ENCODE assay signal across 17 cellular contexts in the genomic region with DNA sequence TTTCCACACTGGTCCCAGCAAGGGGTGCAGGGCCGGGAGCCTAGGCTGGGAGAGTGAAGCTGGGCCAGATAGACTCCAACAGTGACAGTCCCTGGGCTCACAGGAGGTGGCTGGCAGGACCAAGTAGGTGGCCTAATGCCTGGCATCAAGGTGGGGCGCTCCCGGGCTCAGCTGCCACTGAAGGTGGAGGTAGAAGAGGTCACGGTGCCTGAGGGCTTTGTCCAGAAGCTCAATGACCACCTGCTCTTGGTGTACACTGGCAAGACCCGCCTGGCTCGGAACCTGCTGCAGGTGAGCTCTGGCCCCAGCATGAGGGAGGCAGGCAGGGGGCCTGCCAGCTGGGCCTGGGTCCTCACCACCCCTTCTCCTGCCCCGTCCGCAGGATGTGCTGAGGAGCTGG. TPM values are rescaled to one million over a fixed set of nuclear protein-coding genes. Genes with fewer than 3 reads are reported as not detected.
DNase-seq lines count a peak whose midpoint lies in the region; ATAC-seq, FAIRE-seq and TF ChIP-seq lines count a peak whose summit lies in the region.
"Had no signal": no experiment of that assay in that cellular context is flagged by ENCODE, and none has a peak within 500 bp of the region (broad histone marks: within the 10 kb centered on the region; RNA-seq: fewer than 3 reads in every experiment).

No MANE protein-coding gene starts in this region.

- no peak for TF ChIP-seq EP300 in H1 (IDR thresholded peaks at IDR 0.05; ENCODE audit: borderline replicate concordance in 1 of 2, low read depth in 2 of 2, low read length in 2 of 2)

- no peak overlapping the region for H3K56ac ChIP-seq in H1 (replicated peaks; ENCODE audit: insufficient read length, low read depth, low read length)

- TF ChIP-seq POLR2A in H1 (IDR thresholded peaks at IDR 0.05; ENCODE audit: control extremely low read depth in 1 of 2, low read depth in 2 of 2, low read length in 2 of 2): no peak

- no peak overlapping the region for H3K14ac ChIP-seq in H1 (ENCODE audit: insufficient read length)

- H3K79me2 ChIP-seq in H1 (ENCODE audit: control insufficient read depth in 1 of 2, insufficient read depth in 2 of 2, low read length in 2 of 2): no peaks in the 10 kb centered on the region

- H3K27me3 ChIP-seq in H1 (replicated peaks in 1 of 4; ENCODE audit: control insufficient read depth in 3 of 4, extremely low read depth in 1 of 4, insufficient read depth in 3 of 4, low read length in 3 of 4): no peaks in the 10 kb centered on the region
- H3K27me3 ChIP-seq: sigmoid colon had no signal

- H3K27me3 Mint-ChIP-seq in activated naive CD8-positive, alpha-beta T cell: no peaks in the 10 kb centered on the region
- H3K27me3 Mint-ChIP-seq in activated naive CD8-positive, alpha-beta T cell treated with anti-CD3 and anti-CD28 coated beads, Interleukin-2, amount 50 U/mL, for 24 hours: no peaks in the 10 kb centered on the region
- H3K27me3 Mint-ChIP-seq in T-helper 17 cell: no peaks in the 10 kb centered on the region
- H3K27me3 Mint-ChIP-seq in stimulated activated naive CD8-positive, alpha-beta T cell treated with anti-CD3 and anti-CD28 coated beads, Interleukin-15, amount 100 ng/mL, for 72 hours: no peaks in the 10 kb centered on the region

- H3K9ac ChIP-seq in H1 (replicated peaks in 1 of 4; ENCODE audit: extremely low read depth in 1 of 4, low read depth in 3 of 4, low read length in 3 of 4): no peak overlapping the region

- H3K4me3 Mint-ChIP-seq in activated naive CD8-positive, alpha-beta T cell: no peak overlapping the region
- H3K4me3 Mint-ChIP-seq in activated naive CD8-positive, alpha-beta T cell treated with anti-CD3 and anti-CD28 coated beads, Interleukin-2, amount 50 U/mL, for 24 hours: no peak overlapping the region
- no peak overlapping the region for H3K4me3 Mint-ChIP-seq in T-helper 17 cell
- no peak overlapping the region for H3K4me3 Mint-ChIP-seq in stimulated activated naive CD8-positive, alpha-beta T cell treated with anti-CD3 and anti-CD28 coated beads, Interleukin-15, amount 100 ng/mL, for 72 hours

- no peaks in the 10 kb centered on the region for H3K36me3 Mint-ChIP-seq in activated naive CD8-positive, alpha-beta T cell
- peaks cover 1% of the 10 kb centered on the region for H3K36me3 Mint-ChIP-seq in activated naive CD8-positive, alpha-beta T cell treated with anti-CD3 and anti-CD28 coated beads, Interleukin-2, amount 50 U/mL, for 24 hours (ENCODE audit: low read depth)
- H3K36me3 Mint-ChIP-seq in T-helper 17 cell (ENCODE audit: low read depth): no peaks in the 10 kb centered on the region

- H2BK20ac ChIP-seq in H1 (ENCODE audit: low read length): no peak overlapping the region

- peak overlapping the region; percentile 88 for H3K27ac Mint-ChIP-seq in activated naive CD8-positive, alpha-beta T cell
- no peak overlapping the region for H3K27ac Mint-ChIP-seq in activated naive CD8-positive, alpha-beta T cell treated with anti-CD3 and anti-CD28 coated beads, Interleukin-2, amount 50 U/mL, for 24 hours
- H3K27ac Mint-ChIP-seq in T-helper 17 cell: peak overlapping the region; percentile 83
- H3K27ac Mint-ChIP-seq in stimulated activated naive CD8-positive, alpha-beta T cell treated with anti-CD3 and anti-CD28 coated beads, Interleukin-15, amount 100 ng/mL, for 72 hours: peak overlapping the region; percentile 65 to 96

- H3K27ac ChIP-seq in H1 (ENCODE audit: low read depth, low read length): no peak overlapping the region
- H3K27ac ChIP-seq in caudate nucleus (ENCODE audit: low read depth, low read length): no peak overlapping the region
- H3K27ac ChIP-seq: sigmoid colon had no signal

- 92% methylated on average over 8 of the region's 8 CpGs; no CpG with 5 or more reads in 1 of the 2 experiments for WGBS in H1 (ENCODE audit: extremely low coverage in 1 of 2, insufficient coverage in 1 of 2, insufficient read length in 1 of 2, insufficient replicate concordance in 2 of 2, low coverage in 1 of 2, low lambda C conversion rate in 2 of 2, missing lambda C conversion rate in 1 of 2), 2 experiments

- ATAC-seq in activated naive CD8-positive, alpha-beta T cell treated with anti-CD3 and anti-CD28 coated beads, Interleukin-2, amount 50 U/mL, for 24 hours: no peak
- ATAC-seq in T-helper 17 cell: no peak
- ATAC-seq in stimulated activated naive CD8-positive, alpha-beta T cell treated with anti-CD3 and anti-CD28 coated beads, Interleukin-15, amount 100 ng/mL, for 72 hours: no peak
- ATAC-seq: activated CD4-positive, CD25-positive, alpha-beta regulatory T cell treated with anti-CD3 and anti-CD28 coated beads, Interleukin-2, amount 50 U/mL, for 24 hours; mucosa of descending colon had no signal

- H3K18ac ChIP-seq in H1 (ENCODE audit: extremely low read depth, low read length): no peak overlapping the region

- H2BK5ac ChIP-seq in H1 (ENCODE audit: low read depth, low read length): 0 out of 2 replicates have a peak overlapping the region, but pooled peaks have one; percentile 35

- H4K5ac ChIP-seq in H1 (ENCODE audit: insufficient read length, low read depth, low read length): no peak overlapping the region

- H2BK120ac ChIP-seq in H1 (replicated peaks; ENCODE audit: low read depth, low read length): no peak overlapping the region

- CTCF ChIA-PET in H1 (lab: Charles Lee; ENCODE audit: partially characterized antibody): interaction anchor here (0.9 to 13.6 kb wide), 8 partner anchors 8 to 176 kb away, joined by 3 to 117 read pairs (median 6); no protein-coding TSS in a partner anchor

- FAIRE-seq in H1 (lab: Jason Lieb, UNC): no peak
- FAIRE-seq: colon had no signal

- no peak overlapping the region for H3K4ac ChIP-seq in H1 (replicated peaks; ENCODE audit: insufficient read length, low read depth, low read length)

- no peak overlapping the region for H4K91ac ChIP-seq in H1 (replicated peaks; ENCODE audit: insufficient read length, low read length)

- H2AFZ ChIP-seq in H1 (ENCODE audit: low read length): no peak overlapping the region

- peaks cover 10% of the 10 kb centered on the region for H3K4me1 Mint-ChIP-seq in activated naive CD8-positive, alpha-beta T cell (ENCODE audit: low read depth)
- peaks cover 30% of the 10 kb centered on the region for H3K4me1 Mint-ChIP-seq in activated naive CD8-positive, alpha-beta T cell treated with anti-CD3 and anti-CD28 coated beads, Interleukin-2, amount 50 U/mL, for 24 hours
- peaks cover 14% of the 10 kb centered on the region for H3K4me1 Mint-ChIP-seq in T-helper 17 cell
- peaks cover 39% of the 10 kb centered on the region for H3K4me1 Mint-ChIP-seq in stimulated activated naive CD8-positive, alpha-beta T cell treated with anti-CD3 and anti-CD28 coated beads, Interleukin-15, amount 100 ng/mL, for 72 hours

- POLR2A ChIA-PET in H1 (lab: Charles Lee; ENCODE audit: partially characterized antibody): interaction anchor here (0.6 to 1.9 kb wide), 9 partner anchors 8 to 102 kb away, joined by 3 to 6 read pairs (median 4); a partner anchor contains a TSS

- peaks cover 2% of the 10 kb centered on the region; the same call in 1 of the 2 replicates for H3K23me2 ChIP-seq in H1 (ENCODE audit: low read depth, low read length)

- H2BK15ac ChIP-seq in H1 (ENCODE audit: low read length): no peak overlapping the region

- no peak overlapping the region for H3K4me2 ChIP-seq in H1 (ENCODE audit: insufficient read depth in 1 of 2, low read depth in 2 of 2, low read length in 2 of 2)

- H3K9me3 Mint-ChIP-seq in activated naive CD8-positive, alpha-beta T cell (ENCODE audit: low read depth): no peaks in the 10 kb centered on the region
- H3K9me3 Mint-ChIP-seq in activated naive CD8-positive, alpha-beta T cell treated with anti-CD3 and anti-CD28 coated beads, Interleukin-2, amount 50 U/mL, for 24 hours: no peaks in the 10 kb centered on the region
- H3K9me3 Mint-ChIP-seq in stimulated activated naive CD8-positive, alpha-beta T cell treated with anti-CD3 and anti-CD28 coated beads, Interleukin-15, amount 100 ng/mL, for 72 hours: no peaks in the 10 kb centered on the region

- H3K9me3 ChIP-seq in T-helper 17 cell (ENCODE audit: control insufficient read depth, low read length, poor library complexity, severe bottlenecking) (no peaks in the 10 kb centered on the region), H1 (ENCODE audit: insufficient read depth in 2 of 2, low read depth in 1 of 2, low read length in 1 of 2) (no peaks in the 10 kb centered on the region)
- H3K9me3 ChIP-seq: mucosa of descending colon, sigmoid colon had no signal

- TF ChIP-seq CTCF in H1 (IDR thresholded peaks at IDR 0.05; ENCODE audit: control extremely low read depth in 1 of 3, insufficient read depth in 1 of 3, low read depth in 1 of 3, low read length in 3 of 3): no peak

- peaks cover 0 to 8% (median under 1%) of the 10 kb centered on the region in 4 experiments; a peak in 2 of 7 replicates for H3K4me1 ChIP-seq in H1 (replicated peaks in 1 of 4; ENCODE audit: control insufficient read depth in 3 of 4, insufficient read depth in 4 of 4, low read length in 3 of 4)

- peaks cover 3 to 24% (median 9%) of the 10 kb centered on the region in 4 experiments; a peak in 5 of 8 replicates for H3K36me3 ChIP-seq in H1 (ENCODE audit: control insufficient read depth in 2 of 4, insufficient read depth in 4 of 4, low read length in 3 of 4)

- no peaks in the 10 kb centered on the region for H3K79me1 ChIP-seq in H1 (ENCODE audit: low read depth, low read length)

- no peak for TF ChIP-seq RAD21 in H1 (IDR thresholded peaks at IDR 0.05 in 1 of 2, conservative IDR thresholded peaks at IDR 0.05 in 1 of 2; ENCODE audit: low read depth in 2 of 2, low read length in 2 of 2)

- H4K20me1 ChIP-seq in H1 (replicated peaks in 1 of 2; ENCODE audit: control insufficient read depth in 1 of 2, insufficient read depth in 2 of 2, low read length in 2 of 2): peaks cover 0 to 2% of the 10 kb centered on the region in 2 experiments

- H4K8ac ChIP-seq in H1 (ENCODE audit: extremely low read depth, insufficient read depth, low read length): no peak overlapping the region

- H2BK12ac ChIP-seq in H1 (ENCODE audit: low read depth, low read length): no peak overlapping the region

- H3K4me3 ChIP-seq in H1 (ENCODE audit: extremely low read depth in 1 of 4, insufficient read depth in 2 of 4, low read depth in 3 of 4, low read length in 4 of 4): no peak overlapping the region
- H3K4me3 ChIP-seq: mucosa of descending colon, sigmoid colon had no signal

- H2AK5ac ChIP-seq in H1 (ENCODE audit: low read depth, low read length): no peak overlapping the region

- H3K23ac ChIP-seq in H1 (ENCODE audit: insufficient read length): no peak overlapping the region

- no peak for DNase-seq in activated naive CD8-positive, alpha-beta T cell treated with anti-CD3 and anti-CD28 coated beads, Interleukin-2, amount 50 U/mL, for 24 hours
- no peak for DNase-seq in T-helper 17 cell
- no peak for DNase-seq in H1 (ENCODE audit: low read depth in 1 of 2, low spot score in 2 of 2)
- DNase-seq in stimulated activated naive CD8-positive, alpha-beta T cell treated with anti-CD3 and anti-CD28 coated beads, Interleukin-15, amount 100 ng/mL, for 72 hours: no peak
- DNase-seq in caudate nucleus (lab: John Stamatoyannopoulos, UW): no peak
- DNase-seq in AG08395 (ENCODE audit: low spot score): no peak
- DNase-seq: activated T-cell treated with anti-CD3 and anti-CD28 coated beads, Interleukin-2, amount 50 U/mL, for 1 hour; anterior cingulate cortex; COR-L47; mucosa of descending colon; NCI-H146; NCI-H345; sigmoid colon; stimulated activated CD4-positive, alpha-beta T cell treated with anti-CD3 and anti-CD28 coated beads, Interleukin-1b, Interleukin-23, amount 100 ng/mL, for 48 hours had no signal

RNA-seq across cellular contexts. Expression of a gene that starts 23.8 kb away (rescaled TPM):
- total RNA-seq in T-helper 17 cell: 10 to 100 TPM; 27.1 to 27.7 TPM
- 3.4 and 4.6 TPM in 2 replicates for total RNA-seq in H1 (2021; fragmentation: NEBNext Ultra II Directional; extraction: Animal tissue kit (Norgen Biotek cat#: 25700))
- 5.1 and 5.5 TPM in 2 replicates for polyA plus RNA-seq in H1 (2011; rRNA removed)
- polyA plus RNA-seq in H1 (2011; cell fraction: cytosol; rRNA removed): 4.4 TPM
- polyA plus RNA-seq in H1 (2011; cell fraction: nucleus; rRNA removed): 16.1 TPM
- polyA plus RNA-seq in H1 (2012, experiment 1 of 2): 4.1 to 5.8 TPM (median 4.7 TPM) in 4 replicates
- 3.7 TPM for polyA plus RNA-seq in H1 (2012, experiment 2 of 2)
- 2.4 TPM for polyA plus RNA-seq in H1 (2013, experiment 1 of 2)
- 2.2 TPM for polyA plus RNA-seq in H1 (2013, experiment 2 of 2)
- polyA minus RNA-seq in H1 (2011; rRNA and poly(A)+ RNA removed): 3.7 and 3.9 TPM in 2 replicates
- 5.1 TPM for polyA minus RNA-seq in H1 (2011; cell fraction: cytosol; rRNA and poly(A)+ RNA removed)
- 3.6 TPM for polyA minus RNA-seq in H1 (2011; cell fraction: nucleus; rRNA and poly(A)+ RNA removed)

RNA-seq across cellular contexts. Expression of a gene that starts 39.3 kb away (rescaled TPM):
- 10 to 100 TPM; 11.8 to 14.4 TPM for total RNA-seq in T-helper 17 cell
- 39.3 and 39.7 TPM in 2 replicates for total RNA-seq in H1 (2021; fragmentation: NEBNext Ultra II Directional; extraction: Animal tissue kit (Norgen Biotek cat#: 25700))
- polyA plus RNA-seq in H1 (2011; rRNA removed): 14.4 and 30.5 TPM in 2 replicates
- polyA plus RNA-seq in H1 (2011; cell fraction: cytosol; rRNA removed): 16.9 TPM
- polyA plus RNA-seq in H1 (2011; cell fraction: nucleus; rRNA removed): 28.1 TPM
- polyA plus RNA-seq in H1 (2012, experiment 1 of 2): 19.3 to 24.6 TPM (median 22.0 TPM) in 4 replicates
- polyA plus RNA-seq in H1 (2012, experiment 2 of 2): 19.9 TPM
- polyA plus RNA-seq in H1 (2013, experiment 1 of 2): 26.7 TPM
- 27.0 TPM for polyA plus RNA-seq in H1 (2013, experiment 2 of 2)
- polyA minus RNA-seq in H1 (2011; rRNA and poly(A)+ RNA removed): 33.4 and 49.9 TPM in 2 replicates
- 43.4 TPM for polyA minus RNA-seq in H1 (2011; cell fraction: cytosol; rRNA and poly(A)+ RNA removed)
- 43.8 TPM for polyA minus RNA-seq in H1 (2011; cell fraction: nucleus; rRNA and poly(A)+ RNA removed)

RNA-seq across cellular contexts. Expression of a gene that starts 45.2 kb away (rescaled TPM):
- total RNA-seq in T-helper 17 cell: 10 to 100 TPM; 26.3 to 54.0 TPM
- 46.1 and 52.2 TPM in 2 replicates for total RNA-seq in H1 (2021; fragmentation: NEBNext Ultra II Directional; extraction: Animal tissue kit (Norgen Biotek cat#: 25700))
- 50.2 and 54.7 TPM in 2 replicates for polyA plus RNA-seq in H1 (2011; rRNA removed)
- polyA plus RNA-seq in H1 (2011; cell fraction: cytosol; rRNA removed): 48.3 TPM
- polyA plus RNA-seq in H1 (2011; cell fraction: nucleus; rRNA removed): 94.1 TPM
- polyA plus RNA-seq in H1 (2012, experiment 1 of 2): 37.1 to 49.2 TPM (median 47.6 TPM) in 4 replicates
- 20.8 TPM for polyA plus RNA-seq in H1 (2012, experiment 2 of 2)
- 32.5 TPM for polyA plus RNA-seq in H1 (2013, experiment 1 of 2)
- polyA plus RNA-seq in H1 (2013, experiment 2 of 2): 29.9 TPM
- 55.9 and 66.3 TPM in 2 replicates for polyA minus RNA-seq in H1 (2011; rRNA and poly(A)+ RNA removed)
- polyA minus RNA-seq in H1 (2011; cell fraction: cytosol; rRNA and poly(A)+ RNA removed): 29.0 TPM
- 22.5 TPM for polyA minus RNA-seq in H1 (2011; cell fraction: nucleus; rRNA and poly(A)+ RNA removed)

RNA-seq across cellular contexts. Expression of a gene that starts 45.4 kb away (rescaled TPM):
- total RNA-seq in T-helper 17 cell: 100 to 1,000 TPM; 163 to 182 TPM
- 513 and 521 TPM in 2 replicates for total RNA-seq in H1 (2021; fragmentation: NEBNext Ultra II Directional; extraction: Animal tissue kit (Norgen Biotek cat#: 25700))
- polyA plus RNA-seq in H1 (2011; rRNA removed): 241 and 261 TPM in 2 replicates
- polyA plus RNA-seq in H1 (2011; cell fraction: cytosol; rRNA removed): 143 TPM
- polyA plus RNA-seq in H1 (2011; cell fraction: nucleus; rRNA removed): 373 TPM
- 284 to 337 TPM (median 317 TPM) in 4 replicates for polyA plus RNA-seq in H1 (2012, experiment 1 of 2)
- 63.1 TPM for polyA plus RNA-seq in H1 (2012, experiment 2 of 2)
- polyA plus RNA-seq in H1 (2013, experiment 1 of 2): 156 TPM
- 141 TPM for polyA plus RNA-seq in H1 (2013, experiment 2 of 2)
- polyA minus RNA-seq in H1 (2011; rRNA and poly(A)+ RNA removed): 358 and 477 TPM in 2 replicates
- polyA minus RNA-seq in H1 (2011; cell fraction: cytosol; rRNA and poly(A)+ RNA removed): 133 TPM
- polyA minus RNA-seq in H1 (2011; cell fraction: nucleus; rRNA and poly(A)+ RNA removed): 217 TPM
